In the genomic region with DNA sequence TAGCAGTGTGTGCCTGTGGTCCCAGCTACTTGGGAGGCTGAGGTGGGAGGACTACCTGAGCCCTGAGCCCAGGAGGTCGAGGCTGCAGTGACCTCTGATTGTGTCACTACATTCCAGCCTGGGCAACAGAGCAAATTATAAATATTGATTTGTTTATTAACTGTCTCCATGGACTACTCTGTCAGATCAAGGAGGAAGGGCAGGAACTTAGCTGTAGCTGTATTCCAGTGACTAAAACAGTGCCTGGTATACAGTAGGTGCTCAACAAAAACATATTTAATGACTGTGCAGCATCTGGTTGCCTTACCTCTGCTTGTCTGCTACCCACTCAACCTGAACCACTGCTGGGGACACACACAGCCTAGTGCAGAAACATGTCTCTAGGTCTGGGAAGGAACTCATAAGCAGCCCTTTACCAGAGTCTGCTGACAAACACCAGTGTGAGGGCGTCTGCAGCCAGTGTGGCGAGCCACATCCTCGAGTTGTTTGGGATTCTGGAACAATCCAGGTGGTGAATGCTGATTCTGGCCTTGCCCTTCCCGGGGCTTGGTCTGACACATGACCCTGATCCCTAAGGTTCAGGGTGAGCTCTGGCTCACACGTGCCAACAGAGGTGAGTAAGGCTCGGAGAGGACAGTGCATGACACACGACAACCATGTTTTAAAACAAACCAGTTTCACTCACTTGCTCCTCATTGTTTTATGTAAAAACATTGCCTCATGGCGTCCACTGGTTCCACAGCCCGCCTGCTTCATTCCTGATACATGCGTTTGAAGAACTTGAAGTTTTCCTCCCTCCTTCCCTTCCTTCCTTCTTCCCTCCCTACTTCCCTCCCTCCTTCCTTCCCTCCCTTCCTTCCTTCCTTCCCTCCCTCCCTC, we compare ENCODE assay signal across 1 cellular context.
TF ChIP-seq lines count a peak whose summit lies in the region.

No MANE protein-coding gene starts in this region.

TF ChIP-seq in HepG2, 621 proteins besides CTCF, POLR2A, EP300 and RAD21 (continued from another document and continues in another):
- TF ChIP-seq, protein P1, sequence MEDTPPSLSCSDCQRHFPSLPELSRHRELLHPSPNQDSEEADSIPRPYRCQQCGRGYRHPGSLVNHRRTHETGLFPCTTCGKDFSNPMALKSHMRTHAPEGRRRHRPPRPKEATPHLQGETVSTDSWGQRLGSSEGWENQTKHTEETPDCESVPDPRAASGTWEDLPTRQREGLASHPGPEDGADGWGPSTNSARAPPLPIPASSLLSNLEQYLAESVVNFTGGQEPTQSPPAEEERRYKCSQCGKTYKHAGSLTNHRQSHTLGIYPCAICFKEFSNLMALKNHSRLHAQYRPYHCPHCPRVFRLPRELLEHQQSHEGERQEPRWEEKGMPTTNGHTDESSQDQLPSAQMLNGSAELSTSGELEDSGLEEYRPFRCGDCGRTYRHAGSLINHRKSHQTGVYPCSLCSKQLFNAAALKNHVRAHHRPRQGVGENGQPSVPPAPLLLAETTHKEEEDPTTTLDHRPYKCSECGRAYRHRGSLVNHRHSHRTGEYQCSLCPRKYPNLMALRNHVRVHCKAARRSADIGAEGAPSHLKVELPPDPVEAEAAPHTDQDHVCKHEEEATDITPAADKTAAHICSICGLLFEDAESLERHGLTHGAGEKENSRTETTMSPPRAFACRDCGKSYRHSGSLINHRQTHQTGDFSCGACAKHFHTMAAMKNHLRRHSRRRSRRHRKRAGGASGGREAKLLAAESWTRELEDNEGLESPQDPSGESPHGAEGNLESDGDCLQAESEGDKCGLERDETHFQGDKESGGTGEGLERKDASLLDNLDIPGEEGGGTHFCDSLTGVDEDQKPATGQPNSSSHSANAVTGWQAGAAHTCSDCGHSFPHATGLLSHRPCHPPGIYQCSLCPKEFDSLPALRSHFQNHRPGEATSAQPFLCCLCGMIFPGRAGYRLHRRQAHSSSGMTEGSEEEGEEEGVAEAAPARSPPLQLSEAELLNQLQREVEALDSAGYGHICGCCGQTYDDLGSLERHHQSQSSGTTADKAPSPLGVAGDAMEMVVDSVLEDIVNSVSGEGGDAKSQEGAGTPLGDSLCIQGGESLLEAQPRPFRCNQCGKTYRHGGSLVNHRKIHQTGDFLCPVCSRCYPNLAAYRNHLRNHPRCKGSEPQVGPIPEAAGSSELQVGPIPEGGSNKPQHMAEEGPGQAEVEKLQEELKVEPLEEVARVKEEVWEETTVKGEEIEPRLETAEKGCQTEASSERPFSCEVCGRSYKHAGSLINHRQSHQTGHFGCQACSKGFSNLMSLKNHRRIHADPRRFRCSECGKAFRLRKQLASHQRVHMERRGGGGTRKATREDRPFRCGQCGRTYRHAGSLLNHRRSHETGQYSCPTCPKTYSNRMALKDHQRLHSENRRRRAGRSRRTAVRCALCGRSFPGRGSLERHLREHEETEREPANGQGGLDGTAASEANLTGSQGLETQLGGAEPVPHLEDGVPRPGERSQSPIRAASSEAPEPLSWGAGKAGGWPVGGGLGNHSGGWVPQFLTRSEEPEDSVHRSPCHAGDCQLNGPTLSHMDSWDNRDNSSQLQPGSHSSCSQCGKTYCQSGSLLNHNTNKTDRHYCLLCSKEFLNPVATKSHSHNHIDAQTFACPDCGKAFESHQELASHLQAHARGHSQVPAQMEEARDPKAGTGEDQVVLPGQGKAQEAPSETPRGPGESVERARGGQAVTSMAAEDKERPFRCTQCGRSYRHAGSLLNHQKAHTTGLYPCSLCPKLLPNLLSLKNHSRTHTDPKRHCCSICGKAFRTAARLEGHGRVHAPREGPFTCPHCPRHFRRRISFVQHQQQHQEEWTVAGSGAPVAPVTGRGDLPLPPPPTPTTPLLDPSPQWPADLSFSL (CRISPR knock-in tag; IDR thresholded peaks at IDR 0.05), result no peak
- TF ChIP-seq NR2F6 (IDR thresholded peaks at IDR 0.05) (peak; percentile 93), NR2F6 (CRISPR knock-in tag; IDR thresholded peaks at IDR 0.05) (peak; percentile 96), SALL2 (CRISPR knock-in tag; IDR thresholded peaks at IDR 0.05) (0 out of 2 replicates have a peak, but pooled peaks have one; percentile 20), ARNT (IDR thresholded peaks at IDR 0.05) (no peak), SRSF9 (IDR thresholded peaks at IDR 0.05; ENCODE audit: borderline replicate concordance, insufficient read depth, low read depth, low read length, poor library complexity, severe bottlenecking) (no peak), HNRNPH1 (optimal IDR thresholded peaks at IDR 0.05; ENCODE audit: low read depth, low read length) (no peak), TAF1 (CRISPR knock-in tag; IDR thresholded peaks at IDR 0.05) (no peak; the same call in 1 of the 2 replicates), ZNF256 (CRISPR knock-in tag; conservative IDR thresholded peaks at IDR 0.05) (0 out of 2 replicates have a peak, but pooled peaks have one; percentile 19), GLI4 (CRISPR knock-in tag; IDR thresholded peaks at IDR 0.05; ENCODE audit: borderline replicate concordance) (peak; percentile 26), CENPT (CRISPR knock-in tag; IDR thresholded peaks at IDR 0.05; ENCODE audit: low read depth) (0 out of 2 replicates have a peak, but pooled peaks have one; percentile 59), POGZ (CRISPR knock-in tag; IDR thresholded peaks at IDR 0.05) (peak; percentile 77), HIVEP1 (CRISPR knock-in tag; IDR thresholded peaks at IDR 0.05) (peak; percentile 50; the same call in 1 of the 2 replicates), ZFP37 (CRISPR knock-in tag; IDR thresholded peaks at IDR 0.05; ENCODE audit: borderline replicate concordance) (0 out of 2 replicates have a peak, but pooled peaks have one; percentile 17), ZSCAN30 (CRISPR knock-in tag; IDR thresholded peaks at IDR 0.05) (no peak), POLR2G (IDR thresholded peaks at IDR 0.05; ENCODE audit: low read depth, low read length) (no peak), ZNF335 (CRISPR knock-in tag; IDR thresholded peaks at IDR 0.05) (no peak), RNF2 (conservative IDR thresholded peaks at IDR 0.05; ENCODE audit: low read depth) (peak; percentile 93), TBP (CRISPR knock-in tag; IDR thresholded peaks at IDR 0.05) (no peak), KLF11 (CRISPR knock-in tag; IDR thresholded peaks at IDR 0.05) (no peak), ZNF713 (CRISPR knock-in tag; IDR thresholded peaks at IDR 0.05) (no peak), JARID2 (CRISPR knock-in tag; IDR thresholded peaks at IDR 0.05; ENCODE audit: insufficient replicate concordance) (no peak), TSC22D2 (CRISPR knock-in tag; IDR thresholded peaks at IDR 0.05; ENCODE audit: borderline replicate concordance) (no peak), ZNF225 (CRISPR knock-in tag; IDR thresholded peaks at IDR 0.05) (no peak), HMGA1 (CRISPR knock-in tag; conservative IDR thresholded peaks at IDR 0.05) (no peak), SIX4 (CRISPR knock-in tag; IDR thresholded peaks at IDR 0.05) (no peak; the same call in none of the 2 replicates), ZFP41 (CRISPR knock-in tag; IDR thresholded peaks at IDR 0.05; ENCODE audit: borderline replicate concordance) (peak; percentile 57; the same call in 1 of the 2 replicates), RXRA (CRISPR knock-in tag; IDR thresholded peaks at IDR 0.05) (no peak; the same call in 1 of the 2 replicates), ZFP90 (CRISPR knock-in tag; IDR thresholded peaks at IDR 0.05; ENCODE audit: borderline replicate concordance) (0 out of 2 replicates have a peak, but pooled peaks have one; percentile 46)
- TF ChIP-seq, protein P2, sequence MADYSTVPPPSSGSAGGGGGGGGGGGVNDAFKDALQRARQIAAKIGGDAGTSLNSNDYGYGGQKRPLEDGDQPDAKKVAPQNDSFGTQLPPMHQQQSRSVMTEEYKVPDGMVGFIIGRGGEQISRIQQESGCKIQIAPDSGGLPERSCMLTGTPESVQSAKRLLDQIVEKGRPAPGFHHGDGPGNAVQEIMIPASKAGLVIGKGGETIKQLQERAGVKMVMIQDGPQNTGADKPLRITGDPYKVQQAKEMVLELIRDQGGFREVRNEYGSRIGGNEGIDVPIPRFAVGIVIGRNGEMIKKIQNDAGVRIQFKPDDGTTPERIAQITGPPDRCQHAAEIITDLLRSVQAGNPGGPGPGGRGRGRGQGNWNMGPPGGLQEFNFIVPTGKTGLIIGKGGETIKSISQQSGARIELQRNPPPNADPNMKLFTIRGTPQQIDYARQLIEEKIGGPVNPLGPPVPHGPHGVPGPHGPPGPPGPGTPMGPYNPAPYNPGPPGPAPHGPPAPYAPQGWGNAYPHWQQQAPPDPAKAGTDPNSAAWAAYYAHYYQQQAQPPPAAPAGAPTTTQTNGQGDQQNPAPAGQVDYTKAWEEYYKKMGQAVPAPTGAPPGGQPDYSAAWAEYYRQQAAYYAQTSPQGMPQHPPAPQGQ (CRISPR knock-in tag; IDR thresholded peaks at IDR 0.05; ENCODE audit: borderline replicate concordance), result peak; percentile 40; the same call in 1 of the 2 replicates
- TF ChIP-seq, protein P3, sequence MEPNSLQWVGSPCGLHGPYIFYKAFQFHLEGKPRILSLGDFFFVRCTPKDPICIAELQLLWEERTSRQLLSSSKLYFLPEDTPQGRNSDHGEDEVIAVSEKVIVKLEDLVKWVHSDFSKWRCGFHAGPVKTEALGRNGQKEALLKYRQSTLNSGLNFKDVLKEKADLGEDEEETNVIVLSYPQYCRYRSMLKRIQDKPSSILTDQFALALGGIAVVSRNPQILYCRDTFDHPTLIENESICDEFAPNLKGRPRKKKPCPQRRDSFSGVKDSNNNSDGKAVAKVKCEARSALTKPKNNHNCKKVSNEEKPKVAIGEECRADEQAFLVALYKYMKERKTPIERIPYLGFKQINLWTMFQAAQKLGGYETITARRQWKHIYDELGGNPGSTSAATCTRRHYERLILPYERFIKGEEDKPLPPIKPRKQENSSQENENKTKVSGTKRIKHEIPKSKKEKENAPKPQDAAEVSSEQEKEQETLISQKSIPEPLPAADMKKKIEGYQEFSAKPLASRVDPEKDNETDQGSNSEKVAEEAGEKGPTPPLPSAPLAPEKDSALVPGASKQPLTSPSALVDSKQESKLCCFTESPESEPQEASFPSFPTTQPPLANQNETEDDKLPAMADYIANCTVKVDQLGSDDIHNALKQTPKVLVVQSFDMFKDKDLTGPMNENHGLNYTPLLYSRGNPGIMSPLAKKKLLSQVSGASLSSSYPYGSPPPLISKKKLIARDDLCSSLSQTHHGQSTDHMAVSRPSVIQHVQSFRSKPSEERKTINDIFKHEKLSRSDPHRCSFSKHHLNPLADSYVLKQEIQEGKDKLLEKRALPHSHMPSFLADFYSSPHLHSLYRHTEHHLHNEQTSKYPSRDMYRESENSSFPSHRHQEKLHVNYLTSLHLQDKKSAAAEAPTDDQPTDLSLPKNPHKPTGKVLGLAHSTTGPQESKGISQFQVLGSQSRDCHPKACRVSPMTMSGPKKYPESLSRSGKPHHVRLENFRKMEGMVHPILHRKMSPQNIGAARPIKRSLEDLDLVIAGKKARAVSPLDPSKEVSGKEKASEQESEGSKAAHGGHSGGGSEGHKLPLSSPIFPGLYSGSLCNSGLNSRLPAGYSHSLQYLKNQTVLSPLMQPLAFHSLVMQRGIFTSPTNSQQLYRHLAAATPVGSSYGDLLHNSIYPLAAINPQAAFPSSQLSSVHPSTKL (CRISPR knock-in tag; IDR thresholded peaks at IDR 0.05), result peak; percentile 74
- TF ChIP-seq, protein P4, sequence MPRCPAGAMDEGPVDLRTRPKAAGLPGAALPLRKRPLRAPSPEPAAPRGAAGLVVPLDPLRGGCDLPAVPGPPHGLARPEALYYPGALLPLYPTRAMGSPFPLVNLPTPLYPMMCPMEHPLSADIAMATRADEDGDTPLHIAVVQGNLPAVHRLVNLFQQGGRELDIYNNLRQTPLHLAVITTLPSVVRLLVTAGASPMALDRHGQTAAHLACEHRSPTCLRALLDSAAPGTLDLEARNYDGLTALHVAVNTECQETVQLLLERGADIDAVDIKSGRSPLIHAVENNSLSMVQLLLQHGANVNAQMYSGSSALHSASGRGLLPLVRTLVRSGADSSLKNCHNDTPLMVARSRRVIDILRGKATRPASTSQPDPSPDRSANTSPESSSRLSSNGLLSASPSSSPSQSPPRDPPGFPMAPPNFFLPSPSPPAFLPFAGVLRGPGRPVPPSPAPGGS (CRISPR knock-in tag; IDR thresholded peaks at IDR 0.05), result peak; percentile 90
- TF ChIP-seq, protein P5, sequence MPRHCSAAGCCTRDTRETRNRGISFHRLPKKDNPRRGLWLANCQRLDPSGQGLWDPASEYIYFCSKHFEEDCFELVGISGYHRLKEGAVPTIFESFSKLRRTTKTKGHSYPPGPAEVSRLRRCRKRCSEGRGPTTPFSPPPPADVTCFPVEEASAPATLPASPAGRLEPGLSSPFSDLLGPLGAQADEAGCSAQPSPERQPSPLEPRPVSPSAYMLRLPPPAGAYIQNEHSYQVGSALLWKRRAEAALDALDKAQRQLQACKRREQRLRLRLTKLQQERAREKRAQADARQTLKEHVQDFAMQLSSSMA (CRISPR knock-in tag; IDR thresholded peaks at IDR 0.05), result no peak
- TF ChIP-seq, protein P6, sequence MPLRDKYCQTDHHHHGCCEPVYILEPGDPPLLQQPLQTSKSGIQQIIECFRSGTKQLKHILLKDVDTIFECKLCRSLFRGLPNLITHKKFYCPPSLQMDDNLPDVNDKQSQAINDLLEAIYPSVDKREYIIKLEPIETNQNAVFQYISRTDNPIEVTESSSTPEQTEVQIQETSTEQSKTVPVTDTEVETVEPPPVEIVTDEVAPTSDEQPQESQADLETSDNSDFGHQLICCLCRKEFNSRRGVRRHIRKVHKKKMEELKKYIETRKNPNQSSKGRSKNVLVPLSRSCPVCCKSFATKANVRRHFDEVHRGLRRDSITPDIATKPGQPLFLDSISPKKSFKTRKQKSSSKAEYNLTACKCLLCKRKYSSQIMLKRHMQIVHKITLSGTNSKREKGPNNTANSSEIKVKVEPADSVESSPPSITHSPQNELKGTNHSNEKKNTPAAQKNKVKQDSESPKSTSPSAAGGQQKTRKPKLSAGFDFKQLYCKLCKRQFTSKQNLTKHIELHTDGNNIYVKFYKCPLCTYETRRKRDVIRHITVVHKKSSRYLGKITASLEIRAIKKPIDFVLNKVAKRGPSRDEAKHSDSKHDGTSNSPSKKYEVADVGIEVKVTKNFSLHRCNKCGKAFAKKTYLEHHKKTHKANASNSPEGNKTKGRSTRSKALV (CRISPR knock-in tag; IDR thresholded peaks at IDR 0.05), result no peak
- TF ChIP-seq, protein P7, sequence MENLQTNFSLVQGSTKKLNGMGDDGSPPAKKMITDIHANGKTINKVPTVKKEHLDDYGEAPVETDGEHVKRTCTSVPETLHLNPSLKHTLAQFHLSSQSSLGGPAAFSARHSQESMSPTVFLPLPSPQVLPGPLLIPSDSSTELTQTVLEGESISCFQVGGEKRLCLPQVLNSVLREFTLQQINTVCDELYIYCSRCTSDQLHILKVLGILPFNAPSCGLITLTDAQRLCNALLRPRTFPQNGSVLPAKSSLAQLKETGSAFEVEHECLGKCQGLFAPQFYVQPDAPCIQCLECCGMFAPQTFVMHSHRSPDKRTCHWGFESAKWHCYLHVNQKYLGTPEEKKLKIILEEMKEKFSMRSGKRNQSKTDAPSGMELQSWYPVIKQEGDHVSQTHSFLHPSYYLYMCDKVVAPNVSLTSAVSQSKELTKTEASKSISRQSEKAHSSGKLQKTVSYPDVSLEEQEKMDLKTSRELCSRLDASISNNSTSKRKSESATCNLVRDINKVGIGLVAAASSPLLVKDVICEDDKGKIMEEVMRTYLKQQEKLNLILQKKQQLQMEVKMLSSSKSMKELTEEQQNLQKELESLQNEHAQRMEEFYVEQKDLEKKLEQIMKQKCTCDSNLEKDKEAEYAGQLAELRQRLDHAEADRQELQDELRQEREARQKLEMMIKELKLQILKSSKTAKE (CRISPR knock-in tag; IDR thresholded peaks at IDR 0.05; ENCODE audit: borderline replicate concordance), result peak; percentile 45
- TF ChIP-seq, protein P8, sequence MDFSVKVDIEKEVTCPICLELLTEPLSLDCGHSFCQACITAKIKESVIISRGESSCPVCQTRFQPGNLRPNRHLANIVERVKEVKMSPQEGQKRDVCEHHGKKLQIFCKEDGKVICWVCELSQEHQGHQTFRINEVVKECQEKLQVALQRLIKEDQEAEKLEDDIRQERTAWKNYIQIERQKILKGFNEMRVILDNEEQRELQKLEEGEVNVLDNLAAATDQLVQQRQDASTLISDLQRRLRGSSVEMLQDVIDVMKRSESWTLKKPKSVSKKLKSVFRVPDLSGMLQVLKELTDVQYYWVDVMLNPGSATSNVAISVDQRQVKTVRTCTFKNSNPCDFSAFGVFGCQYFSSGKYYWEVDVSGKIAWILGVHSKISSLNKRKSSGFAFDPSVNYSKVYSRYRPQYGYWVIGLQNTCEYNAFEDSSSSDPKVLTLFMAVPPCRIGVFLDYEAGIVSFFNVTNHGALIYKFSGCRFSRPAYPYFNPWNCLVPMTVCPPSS (IDR thresholded peaks at IDR 0.05), result no peak
